Comparison of ENCODE assay signal across 24 cellular contexts in the genomic region with DNA sequence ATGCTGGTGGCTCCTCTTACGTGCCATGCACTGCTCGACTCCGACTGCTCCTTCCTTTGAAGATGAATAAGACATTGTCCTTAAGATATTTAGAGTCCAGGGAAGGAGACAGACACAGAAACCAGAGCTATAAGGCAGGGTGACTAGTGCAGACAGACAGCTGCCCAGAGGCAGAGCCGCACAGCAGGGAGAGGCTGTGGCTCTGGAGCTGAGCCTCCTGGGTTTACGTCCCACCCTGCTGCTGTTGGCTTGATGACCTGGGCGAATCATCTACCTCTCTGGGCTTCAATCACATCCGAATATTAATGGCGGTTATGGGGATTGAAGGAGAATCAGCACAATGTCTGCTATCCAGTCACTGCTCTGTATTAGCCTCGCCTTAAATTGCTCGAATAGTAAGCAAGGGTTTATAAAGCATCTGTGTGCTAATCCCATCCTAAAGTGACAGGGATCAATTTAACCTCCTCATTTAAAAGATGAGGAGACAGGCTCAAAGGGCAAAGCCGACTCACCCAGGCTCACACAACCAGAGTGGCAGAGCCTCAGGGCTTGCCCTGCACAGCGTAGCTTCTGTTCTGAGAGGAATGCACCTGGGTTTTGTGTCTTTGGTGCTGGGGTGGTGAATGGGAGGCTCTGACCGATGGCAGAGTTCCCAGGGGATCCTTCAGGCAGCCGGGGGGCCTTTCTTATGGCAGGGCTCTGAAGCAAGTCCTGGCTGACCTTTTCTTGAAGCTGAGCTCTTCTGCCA.
DNase-seq lines count a peak whose midpoint lies in the region; ATAC-seq, FAIRE-seq and TF ChIP-seq lines count a peak whose summit lies in the region.
"Had no signal": no experiment of that assay in that cellular context is flagged by ENCODE, and none has a peak within 500 bp of the region (broad histone marks: within the 10 kb centered on the region; RNA-seq: fewer than 3 reads in every experiment).

No MANE protein-coding gene starts in this region.

- TF ChIP-seq CTCF in H1 (IDR thresholded peaks at IDR 0.05; ENCODE audit: control extremely low read depth in 1 of 3, insufficient read depth in 1 of 3, low read depth in 1 of 3, low read length in 3 of 3) (no peak), nephron (IDR thresholded peaks at IDR 0.05; ENCODE audit: unreplicated experiment in 3 of 3) (no peak), upper lobe of right lung (IDR thresholded peaks at IDR 0.05) (no peak)

- H4K8ac ChIP-seq in H1 (ENCODE audit: extremely low read depth, insufficient read depth, low read length): no peak overlapping the region

- WGBS in H1 (ENCODE audit: extremely low coverage in 1 of 2, insufficient coverage in 1 of 2, insufficient read length in 1 of 2, insufficient replicate concordance in 2 of 2, low coverage in 1 of 2, low lambda C conversion rate in 2 of 2, missing lambda C conversion rate in 1 of 2), 2 experiments: 84% methylated on average over 14 of the region's 14 CpGs; no CpG with 5 or more reads in 1 of the 2 experiments

- TF ChIP-seq RAD21 in H1 (IDR thresholded peaks at IDR 0.05 in 1 of 2, conservative IDR thresholded peaks at IDR 0.05 in 1 of 2; ENCODE audit: low read depth in 2 of 2, low read length in 2 of 2): no peak

- H3K9me3 ChIP-seq in H1 (ENCODE audit: insufficient read depth in 2 of 2, low read depth in 1 of 2, low read length in 1 of 2) (no peaks in the 10 kb centered on the region), upper lobe of right lung (no peaks in the 10 kb centered on the region)
- H3K9me3 ChIP-seq: MG63 had no signal

- no peak overlapping the region for H4K5ac ChIP-seq in H1 (ENCODE audit: insufficient read length, low read depth, low read length)

- H2AK5ac ChIP-seq in H1 (ENCODE audit: low read depth, low read length): no peak overlapping the region

- no peaks in the 10 kb centered on the region for H3K79me1 ChIP-seq in H1 (ENCODE audit: low read depth, low read length)

- no peaks in the 10 kb centered on the region for H3K4me1 Mint-ChIP-seq in stimulated activated naive CD8-positive, alpha-beta T cell treated with anti-CD3 and anti-CD28 coated beads, Interleukin-15, amount 100 ng/mL, for 72 hours
- H3K4me1 Mint-ChIP-seq in nephron: peaks cover 32% of the 10 kb centered on the region
- H3K4me1 Mint-ChIP-seq in activated CD8-positive, alpha-beta memory T cell treated with anti-CD3 and anti-CD28 coated beads, Interleukin-2, amount 10 ng/mL, durations not matched to agents 7 days and 5 days: no peaks in the 10 kb centered on the region

- no peak overlapping the region for H2BK15ac ChIP-seq in H1 (ENCODE audit: low read length)

- H3K27ac ChIP-seq in H1 (ENCODE audit: low read depth, low read length) (no peak overlapping the region), upper lobe of right lung (no peak overlapping the region)

- H4K91ac ChIP-seq in H1 (replicated peaks; ENCODE audit: insufficient read length, low read length): peak overlapping the region; percentile 41

- TF ChIP-seq EP300 in H1 (IDR thresholded peaks at IDR 0.05; ENCODE audit: borderline replicate concordance in 1 of 2, low read depth in 2 of 2, low read length in 2 of 2): no peak

- H3K27me3 Mint-ChIP-seq in stimulated activated naive CD8-positive, alpha-beta T cell treated with anti-CD3 and anti-CD28 coated beads, Interleukin-15, amount 100 ng/mL, for 72 hours: peaks cover 14% of the 10 kb centered on the region
- peaks cover 27% of the 10 kb centered on the region for H3K27me3 Mint-ChIP-seq in nephron (ENCODE audit: low read depth)
- H3K27me3 Mint-ChIP-seq in activated CD8-positive, alpha-beta memory T cell treated with anti-CD3 and anti-CD28 coated beads, Interleukin-2, amount 10 ng/mL, durations not matched to agents 7 days and 5 days: no peaks in the 10 kb centered on the region
- H3K27me3 Mint-ChIP-seq: CD4-positive, alpha-beta T cell had no signal

- no peak overlapping the region for H3K27ac Mint-ChIP-seq in stimulated activated naive CD8-positive, alpha-beta T cell treated with anti-CD3 and anti-CD28 coated beads, Interleukin-15, amount 100 ng/mL, for 72 hours
- peak overlapping the region; percentile 69 to 87 (median 72) for H3K27ac Mint-ChIP-seq in nephron
- no peak overlapping the region for H3K27ac Mint-ChIP-seq in activated CD8-positive, alpha-beta memory T cell treated with anti-CD3 and anti-CD28 coated beads, Interleukin-2, amount 10 ng/mL, durations not matched to agents 7 days and 5 days
- H3K27ac Mint-ChIP-seq: CD4-positive, alpha-beta T cell had no signal

- H3K4me1 ChIP-seq in H1 (replicated peaks in 1 of 4; ENCODE audit: control insufficient read depth in 3 of 4, insufficient read depth in 4 of 4, low read length in 3 of 4): peaks cover 2 to 17% (median 14%) of the 10 kb centered on the region in 4 experiments; a peak in 6 of 7 replicates
- no peaks in the 10 kb centered on the region for H3K4me1 ChIP-seq in upper lobe of right lung

- no peaks in the 10 kb centered on the region for H3K23me2 ChIP-seq in H1 (ENCODE audit: low read depth, low read length)

- no peak overlapping the region for H3K14ac ChIP-seq in H1 (ENCODE audit: insufficient read length)

- no peaks in the 10 kb centered on the region for H3K79me2 ChIP-seq in H1 (ENCODE audit: control insufficient read depth in 1 of 2, insufficient read depth in 2 of 2, low read length in 2 of 2)

- H2BK120ac ChIP-seq in H1 (replicated peaks; ENCODE audit: low read depth, low read length): no peak overlapping the region

- H3K36me3 ChIP-seq in H1 (ENCODE audit: control insufficient read depth in 2 of 4, insufficient read depth in 4 of 4, low read length in 3 of 4) (no peaks in the 10 kb centered on the region), upper lobe of right lung (no peaks in the 10 kb centered on the region)
- H3K36me3 ChIP-seq: MG63 had no signal

- H2BK12ac ChIP-seq in H1 (ENCODE audit: low read depth, low read length): 0 out of 2 replicates have a peak overlapping the region, but pooled peaks have one; percentile 9

- POLR2A ChIA-PET in H1 (lab: Charles Lee; ENCODE audit: partially characterized antibody): interaction anchor here (1.1 kb wide), 1 partner anchor 285 kb away, joined by 3 read pairs; no protein-coding TSS in a partner anchor

- no peak overlapping the region for H3K4me3 ChIP-seq in H1 (ENCODE audit: extremely low read depth in 1 of 4, insufficient read depth in 2 of 4, low read depth in 3 of 4, low read length in 4 of 4)
- no peak overlapping the region for H3K4me3 ChIP-seq in upper lobe of right lung
- H3K4me3 ChIP-seq: MG63 had no signal

- no peaks in the 10 kb centered on the region for H3K27me3 ChIP-seq in H1 (replicated peaks in 1 of 4; ENCODE audit: control insufficient read depth in 3 of 4, extremely low read depth in 1 of 4, insufficient read depth in 3 of 4, low read length in 3 of 4)
- no peaks in the 10 kb centered on the region for H3K27me3 ChIP-seq in upper lobe of right lung

- intact Hi-C loops in upper lobe of right lung (cut with DNase I): no loop called here

- no peak overlapping the region for H2BK5ac ChIP-seq in H1 (ENCODE audit: low read depth, low read length)

- H4K20me1 ChIP-seq in H1 (replicated peaks in 1 of 2; ENCODE audit: control insufficient read depth in 1 of 2, insufficient read depth in 2 of 2, low read length in 2 of 2): no peaks in the 10 kb centered on the region

- H3K56ac ChIP-seq in H1 (replicated peaks; ENCODE audit: insufficient read length, low read depth, low read length): no peak overlapping the region

- CTCF ChIA-PET in H1 (lab: Charles Lee; ENCODE audit: partially characterized antibody): interaction anchor here (0.6 to 1.6 kb wide), 6 partner anchors 17 to 283 kb away, joined by 3 to 6 read pairs (median 3); no protein-coding TSS in a partner anchor
- CTCF ChIA-PET in activated CD8-positive, alpha-beta memory T cell treated with anti-CD3 and anti-CD28 coated beads, Interleukin-2, amount 10 ng/mL, durations not matched to agents 7 days and 5 days (lab: Charles Lee): no interaction called here

- H3K18ac ChIP-seq in H1 (ENCODE audit: extremely low read depth, low read length): no peak overlapping the region; the same call in 1 of the 2 replicates

- TF ChIP-seq POLR2A in H1 (IDR thresholded peaks at IDR 0.05; ENCODE audit: control extremely low read depth in 1 of 2, low read depth in 2 of 2, low read length in 2 of 2): no peak

- DNase-seq in stimulated activated naive CD8-positive, alpha-beta T cell treated with anti-CD3 and anti-CD28 coated beads, Interleukin-15, amount 100 ng/mL, for 72 hours: no peak
- no peak for DNase-seq in stimulated activated naive CD8-positive, alpha-beta T cell treated with anti-CD3 and anti-CD28 coated beads, Interleukin-15, Interleukin-2, amounts not matched to agents 100 U/mL and 50 U/mL, for 24 hours
- DNase-seq in H1 (ENCODE audit: low read depth in 1 of 2, low spot score in 2 of 2): no peak
- peak; percentile 49 for DNase-seq in upper lobe of right lung
- DNase-seq in putamen (ENCODE audit: low spot score): no peak
- no peak for DNase-seq in stimulated activated CD4-positive, alpha-beta T cell treated with anti-CD3 and anti-CD28 coated beads, Interleukin-2, amount 100 ng/mL, for 24 hours
- DNase-seq in activated CD8-positive, alpha-beta memory T cell treated with anti-CD3 and anti-CD28 coated beads, Interleukin-2, amount 10 ng/mL, durations not matched to agents 7 days and 5 days: no peak
- DNase-seq: CD4-positive, alpha-beta T cell; DMS53; EL; Kasumi-1; MG63; NCI-H1048; NCI-H1436; NCI-H2029; NCI-H345; NCI-H69; NK-92 treated with Interleukin-12 subunit alpha and Interleukin-12 subunit beta, amount 100 ng/mL, for 24 hours; Right ventricle myocardium superior had no signal

- no peak overlapping the region for H3K4me3 Mint-ChIP-seq in stimulated activated naive CD8-positive, alpha-beta T cell treated with anti-CD3 and anti-CD28 coated beads, Interleukin-15, amount 100 ng/mL, for 72 hours
- H3K4me3 Mint-ChIP-seq in nephron: no peak overlapping the region
- H3K4me3 Mint-ChIP-seq in activated CD8-positive, alpha-beta memory T cell treated with anti-CD3 and anti-CD28 coated beads, Interleukin-2, amount 10 ng/mL, durations not matched to agents 7 days and 5 days: no peak overlapping the region
- H3K4me3 Mint-ChIP-seq: CD4-positive, alpha-beta T cell had no signal

- H3K23ac ChIP-seq in H1 (ENCODE audit: insufficient read length): no peak overlapping the region

- H3K4ac ChIP-seq in H1 (replicated peaks; ENCODE audit: insufficient read length, low read depth, low read length): no peak overlapping the region

- H3K9ac ChIP-seq in H1 (replicated peaks in 1 of 4; ENCODE audit: extremely low read depth in 1 of 4, low read depth in 3 of 4, low read length in 3 of 4): no peak overlapping the region

- no peak overlapping the region for H3K4me2 ChIP-seq in H1 (ENCODE audit: insufficient read depth in 1 of 2, low read depth in 2 of 2, low read length in 2 of 2)

- H3K36me3 Mint-ChIP-seq in nephron (ENCODE audit: low read depth): no peaks in the 10 kb centered on the region
- H3K36me3 Mint-ChIP-seq in activated CD8-positive, alpha-beta memory T cell treated with anti-CD3 and anti-CD28 coated beads, Interleukin-2, amount 10 ng/mL, durations not matched to agents 7 days and 5 days: no peaks in the 10 kb centered on the region

- H3K9me3 Mint-ChIP-seq in stimulated activated naive CD8-positive, alpha-beta T cell treated with anti-CD3 and anti-CD28 coated beads, Interleukin-15, amount 100 ng/mL, for 72 hours: no peaks in the 10 kb centered on the region
- no peaks in the 10 kb centered on the region for H3K9me3 Mint-ChIP-seq in nephron
- H3K9me3 Mint-ChIP-seq in activated CD8-positive, alpha-beta memory T cell treated with anti-CD3 and anti-CD28 coated beads, Interleukin-2, amount 10 ng/mL, durations not matched to agents 7 days and 5 days (ENCODE audit: low read depth): peaks cover 7% of the 10 kb centered on the region
- H3K9me3 Mint-ChIP-seq: CD4-positive, alpha-beta T cell had no signal

- no peak overlapping the region for H2AFZ ChIP-seq in H1 (ENCODE audit: low read length)

- no peak overlapping the region for H2BK20ac ChIP-seq in H1 (ENCODE audit: low read length)

- no peak for FAIRE-seq in H1 (lab: Jason Lieb, UNC)
- FAIRE-seq: GM12891, GM18507, H54, RCC 7860 had no signal

- peak; percentile 16 for ATAC-seq in stimulated activated naive CD8-positive, alpha-beta T cell treated with anti-CD3 and anti-CD28 coated beads, Interleukin-15, amount 100 ng/mL, for 72 hours
- no peak for ATAC-seq in stimulated activated naive CD8-positive, alpha-beta T cell treated with anti-CD3 and anti-CD28 coated beads, Interleukin-15, Interleukin-2, amounts not matched to agents 100 U/mL and 50 U/mL, for 24 hours
- no peak for ATAC-seq in upper lobe of right lung
- ATAC-seq in activated CD8-positive, alpha-beta memory T cell treated with anti-CD3 and anti-CD28 coated beads, Interleukin-2, amount 10 ng/mL, durations not matched to agents 7 days and 5 days: no peak

Comparison
In these comparisons a context has a peak if more than half of its experiments do, and no peak if none do; other contexts are left out.
1. H3K27ac Mint-ChIP-seq: peak in nephron (3 of 3); none in stimulated activated naive CD8-positive, alpha-beta T cell treated with anti-CD3 and anti-CD28 coated beads, Interleukin-15, amount 100 ng/mL, for 72 hours (0 of 2) and activated CD8-positive, alpha-beta memory T cell treated with anti-CD3 and anti-CD28 coated beads, Interleukin-2, amount 10 ng/mL, durations not matched to agents 7 days and 5 days (single experiment).